Comparison of ENCODE assay signal across 36 cellular contexts in genomic region chr11:92504534-92504933, GRCh38.
"Had no signal": no experiment of that assay in that cellular context is flagged by ENCODE, and none has a peak within 500 bp of the region (broad histone marks: within the 10 kb centered on the region; RNA-seq: fewer than 3 reads in every experiment).

No MANE protein-coding gene starts in this region.

- H3K4me1 ChIP-seq: Peyer's patch had no signal

- H3K4me3 Mint-ChIP-seq: activated CD4-positive, alpha-beta memory T cell treated with anti-CD3 and anti-CD28 coated beads, Interleukin-2, amount 10 ng/mL, durations not matched to agents 7 days and 5 days; activated CD8-positive, alpha-beta memory T cell treated with anti-CD3 and anti-CD28 coated beads, Interleukin-2, amount 10 ng/mL, durations not matched to agents 7 days and 5 days; activated naive CD8-positive, alpha-beta T cell treated with anti-CD3 and anti-CD28 coated beads for 36 hours; activated T-cell treated with anti-CD3 and anti-CD28 coated beads, Interleukin-2, amount 50 U/mL, for 72 hours; activated T-helper 17 cell treated with anti-CD3 and anti-CD28 coated beads, Interleukin-2, amount 50 U/mL, for 72 hours; brain; T-cell had no signal

- H3K27me3 Mint-ChIP-seq: activated CD4-positive, alpha-beta memory T cell treated with anti-CD3 and anti-CD28 coated beads, Interleukin-2, amount 10 ng/mL, durations not matched to agents 7 days and 5 days; activated CD8-positive, alpha-beta memory T cell treated with anti-CD3 and anti-CD28 coated beads, Interleukin-2, amount 10 ng/mL, durations not matched to agents 7 days and 5 days; activated naive CD8-positive, alpha-beta T cell treated with anti-CD3 and anti-CD28 coated beads for 36 hours had no signal

- H3K27me3 ChIP-seq: Peyer's patch had no signal

- H3K9me3 ChIP-seq: Peyer's patch had no signal

- FAIRE-seq: astrocyte, bronchial epithelial cell, K562 had no signal

- H3K36me3 ChIP-seq: Peyer's patch, WERI-Rb-1 had no signal

- ATAC-seq: activated CD8-positive, alpha-beta memory T cell treated with anti-CD3 and anti-CD28 coated beads, Interleukin-2, amount 10 ng/mL, durations not matched to agents 7 days and 5 days; activated T-cell treated with anti-CD3 and anti-CD28 coated beads, Interleukin-2, amount 50 U/mL, for 72 hours; activated T-helper 17 cell treated with anti-CD3 and anti-CD28 coated beads, Interleukin-2, amount 50 U/mL, for 72 hours; K562; PC-3; SK-N-SH treated with all-trans-retinoic acid at 6 μM for 48 hours; T-cell had no signal

- H3K4me1 Mint-ChIP-seq: activated CD4-positive, alpha-beta memory T cell treated with anti-CD3 and anti-CD28 coated beads, Interleukin-2, amount 10 ng/mL, durations not matched to agents 7 days and 5 days; activated CD8-positive, alpha-beta memory T cell treated with anti-CD3 and anti-CD28 coated beads, Interleukin-2, amount 10 ng/mL, durations not matched to agents 7 days and 5 days; activated naive CD8-positive, alpha-beta T cell treated with anti-CD3 and anti-CD28 coated beads for 36 hours; activated T-helper 17 cell treated with anti-CD3 and anti-CD28 coated beads, Interleukin-2, amount 50 U/mL, for 72 hours; T-cell had no signal

- DNase-seq: activated CD4-positive, alpha-beta memory T cell treated with anti-CD3 and anti-CD28 coated beads, Interleukin-2, amount 10 ng/mL, durations not matched to agents 7 days and 5 days; activated CD4-positive, alpha-beta T cell treated with anti-CD3 and anti-CD28 coated beads for 1 hour; activated CD4-positive, alpha-beta T cell treated with anti-CD3 and anti-CD28 coated beads for 48 hours; activated CD4-positive, CD25-positive, alpha-beta regulatory T cell; activated CD8-positive, alpha-beta memory T cell treated with anti-CD3 and anti-CD28 coated beads for 24 hours; activated CD8-positive, alpha-beta memory T cell treated with anti-CD3 and anti-CD28 coated beads, Interleukin-2, amount 10 ng/mL, durations not matched to agents 7 days and 5 days; activated CD8-positive, alpha-beta memory T cell treated with anti-CD3 and anti-CD28 coated beads, Interleukin-2, amount 50 U/mL, for 48 hours; activated effector memory CD4-positive, alpha-beta T cell treated with anti-CD3 and anti-CD28 coated beads, Interleukin-2, amount 50 U/mL, for 16 hours; activated naive CD4-positive, alpha-beta T cell; activated naive CD4-positive, alpha-beta T cell treated with anti-CD3 and anti-CD28 coated beads, Interleukin-2, amount 50 U/mL, for 16 hours; activated naive CD8-positive, alpha-beta T cell treated with anti-CD3 and anti-CD28 coated beads for 36 hours; activated T-cell treated with anti-CD3 and anti-CD28 coated beads, Interleukin-2, amount 50 U/mL, for 72 hours; caudate nucleus; IMR-90; NCI-H1105; NCI-H1417 treated with DMSO at 0.1 percent for 48 hours; NCI-H187 treated with DMSO at 0.1 percent for 48 hours; NCI-H2081; NCI-H2171 treated with DMSO at 0.1 percent for 48 hours; NCI-H2227 treated with DMSO at 0.1 percent for 48 hours; NCI-H446; NCI-H510A treated with DMSO at 0.1 percent for 48 hours; PC-3; Peyer's patch; RPMI8226; SIG-M5; T-cell; T-helper 2 cell; T-helper 9 cell; WERI-Rb-1 had no signal

- H3K36me3 Mint-ChIP-seq: activated CD8-positive, alpha-beta memory T cell treated with anti-CD3 and anti-CD28 coated beads, Interleukin-2, amount 10 ng/mL, durations not matched to agents 7 days and 5 days; activated naive CD8-positive, alpha-beta T cell treated with anti-CD3 and anti-CD28 coated beads for 36 hours; brain; T-cell had no signal

- H3K27ac ChIP-seq: Peyer's patch, WERI-Rb-1 had no signal

- H3K4me3 ChIP-seq: K562, Peyer's patch had no signal

- H3K27ac Mint-ChIP-seq: activated CD4-positive, alpha-beta memory T cell treated with anti-CD3 and anti-CD28 coated beads, Interleukin-2, amount 10 ng/mL, durations not matched to agents 7 days and 5 days; activated CD8-positive, alpha-beta memory T cell treated with anti-CD3 and anti-CD28 coated beads, Interleukin-2, amount 10 ng/mL, durations not matched to agents 7 days and 5 days; activated naive CD8-positive, alpha-beta T cell treated with anti-CD3 and anti-CD28 coated beads for 36 hours; activated T-cell treated with anti-CD3 and anti-CD28 coated beads, Interleukin-2, amount 50 U/mL, for 72 hours; activated T-helper 17 cell treated with anti-CD3 and anti-CD28 coated beads, Interleukin-2, amount 50 U/mL, for 72 hours; T-cell had no signal

- H3K9me3 Mint-ChIP-seq: activated CD4-positive, alpha-beta memory T cell treated with anti-CD3 and anti-CD28 coated beads, Interleukin-2, amount 10 ng/mL, durations not matched to agents 7 days and 5 days; activated naive CD8-positive, alpha-beta T cell treated with anti-CD3 and anti-CD28 coated beads for 36 hours; brain; T-cell had no signal
